In genomic region chr1:154855186-154855585, GRCh38 we compare ENCODE assay signal across 24 cellular contexts. TPM values are rescaled to one million over a fixed set of nuclear protein-coding genes. Genes with fewer than 3 reads are reported as not detected.
A peak's percentile ranks its signal among the peaks of the same experiment; 100 is the strongest.
DNase-seq lines count a peak whose midpoint lies in the region; ATAC-seq, FAIRE-seq and TF ChIP-seq lines count a peak whose summit lies in the region.
"Had no signal": no experiment of that assay in that cellular context is flagged by ENCODE, and none has a peak within 500 bp of the region (broad histone marks: within the 10 kb centered on the region; RNA-seq: fewer than 3 reads in every experiment).

No MANE protein-coding gene starts in this region.

- H3K4me1 Mint-ChIP-seq in stimulated activated effector memory CD8-positive, alpha-beta T cell treated with anti-CD3 and anti-CD28 coated beads, Interleukin-12 subunit alpha, Interleukin-12 subunit beta, amount 100 ng/mL, for 72 hours, result peaks cover 29% of the 10 kb centered on the region

- H3K79me2 ChIP-seq in OCI-LY1 (ENCODE audit: insufficient read depth, low read length) (peaks cover 46% of the 10 kb centered on the region), osteoblast (ENCODE audit: insufficient read depth, low read length) (no peaks in the 10 kb centered on the region)

- DNase-seq in HT1080 (ENCODE audit: low read depth) (peak; percentile 16), bronchial epithelial cell (ENCODE audit: low read depth) (peak; percentile 47), lower leg skin (ENCODE audit: low spot score in 2 of 2) (no peak), osteoblast (ENCODE audit: insufficient read length, low spot score, missing footprints) (no peak), caudate nucleus (lab: John Stamatoyannopoulos, UW) (no peak)
- DNase-seq in stimulated activated effector memory CD8-positive, alpha-beta T cell treated with anti-CD3 and anti-CD28 coated beads, Interleukin-12 subunit alpha, Interleukin-12 subunit beta, amount 100 ng/mL, for 72 hours (ENCODE audit: low spot score in 2 of 2), result no peak
- DNase-seq: AML-193; CD4-positive, alpha-beta T cell; Kasumi-1; NCI-H1436; NCI-H187; NCI-H2081 treated with DMSO at 0.1 percent for 48 hours; NCI-H526 treated with DMSO at 0.1 percent for 48 hours; OCI-M1; SK-N-SH; SW 1271 had no signal

- H4K20me1 ChIP-seq in OCI-LY1 (ENCODE audit: insufficient read depth, low read length) (no peaks in the 10 kb centered on the region), osteoblast (ENCODE audit: insufficient read depth, low read length) (no peaks in the 10 kb centered on the region)
- H4K20me1 ChIP-seq: BLaER1 treated with 17β-estradiol and CSF1 and Interleukin-3, amounts not matched to agents 10 nM and 100 nM had no signal

- H3K36me3 ChIP-seq in OCI-LY1 (ENCODE audit: insufficient read depth, low read length) (peaks cover 20% of the 10 kb centered on the region), bronchial epithelial cell (ENCODE audit: control insufficient read depth, insufficient read depth, low read length) (no peaks in the 10 kb centered on the region), osteoblast (ENCODE audit: insufficient read depth, low read length) (no peaks in the 10 kb centered on the region)
- H3K36me3 ChIP-seq: BLaER1 treated with 17β-estradiol and CSF1 and Interleukin-3, amounts not matched to agents 10 nM and 100 nM had no signal

- no peak for FAIRE-seq in bronchial epithelial cell (lab: Jason Lieb, UNC)
- FAIRE-seq: A549, D721Med, G401.6, H54, RCC 7860 had no signal

- H3K27me3 ChIP-seq in OCI-LY1 (ENCODE audit: insufficient read depth, low read length), result no peaks in the 10 kb centered on the region
- H3K27me3 ChIP-seq in bronchial epithelial cell (ENCODE audit: control insufficient read depth, insufficient read depth, low read length), result peaks cover 1% of the 10 kb centered on the region
- H3K27me3 ChIP-seq in osteoblast (ENCODE audit: insufficient read depth, low read length), result no peaks in the 10 kb centered on the region
- H3K27me3 ChIP-seq: BLaER1 treated with 17β-estradiol and CSF1 and Interleukin-3, amounts not matched to agents 10 nM and 100 nM had no signal

- H3K36me3 Mint-ChIP-seq in stimulated activated effector memory CD8-positive, alpha-beta T cell treated with anti-CD3 and anti-CD28 coated beads, Interleukin-12 subunit alpha, Interleukin-12 subunit beta, amount 100 ng/mL, for 72 hours, result peaks cover under 1% of the 10 kb centered on the region

- H3K4me3 ChIP-seq in OCI-LY1 (ENCODE audit: low read depth, low read length, poor library complexity, severe bottlenecking) (no peak overlapping the region), bronchial epithelial cell (ENCODE audit: low read depth, low read length) (no peak overlapping the region), lower leg skin (ENCODE audit: low read depth, poor library complexity, severe bottlenecking) (no peak overlapping the region), osteoblast (ENCODE audit: insufficient read depth, low read length) (no peak overlapping the region)
- H3K4me3 ChIP-seq: A549; BLaER1 treated with 17β-estradiol and CSF1 and Interleukin-3, amounts not matched to agents 10 nM and 100 nM had no signal

- H3K9me2 ChIP-seq in OCI-LY1 (ENCODE audit: low read depth, low read length), result no peaks in the 10 kb centered on the region
- H3K9me2 ChIP-seq: SK-N-SH had no signal

- no peak overlapping the region for H3K27ac ChIP-seq in OCI-LY1 (ENCODE audit: low read depth, low read length, poor library complexity, severe bottlenecking)
- no peak overlapping the region for H3K27ac ChIP-seq in osteoblast (ENCODE audit: low read depth, low read length)
- no peak overlapping the region for H3K27ac ChIP-seq in caudate nucleus (ENCODE audit: low read depth, low read length)
- H3K27ac ChIP-seq: A549; BLaER1 treated with 17β-estradiol and CSF1 and Interleukin-3, amounts not matched to agents 10 nM and 100 nM; HL-60 had no signal

- H3K4me3 Mint-ChIP-seq in stimulated activated effector memory CD8-positive, alpha-beta T cell treated with anti-CD3 and anti-CD28 coated beads, Interleukin-12 subunit alpha, Interleukin-12 subunit beta, amount 100 ng/mL, for 72 hours, result no peak overlapping the region
- H3K4me3 Mint-ChIP-seq: CD4-positive, alpha-beta T cell had no signal

- no peak overlapping the region for H3K27ac Mint-ChIP-seq in stimulated activated effector memory CD8-positive, alpha-beta T cell treated with anti-CD3 and anti-CD28 coated beads, Interleukin-12 subunit alpha, Interleukin-12 subunit beta, amount 100 ng/mL, for 72 hours
- H3K27ac Mint-ChIP-seq: CD4-positive, alpha-beta T cell had no signal

- no peaks in the 10 kb centered on the region for H3K9me3 Mint-ChIP-seq in stimulated activated effector memory CD8-positive, alpha-beta T cell treated with anti-CD3 and anti-CD28 coated beads, Interleukin-12 subunit alpha, Interleukin-12 subunit beta, amount 100 ng/mL, for 72 hours
- H3K9me3 Mint-ChIP-seq: CD4-positive, alpha-beta T cell had no signal

- H3K4me1 ChIP-seq in OCI-LY1 (ENCODE audit: insufficient read depth, low read length, severe bottlenecking) (peaks cover 48% of the 10 kb centered on the region), osteoblast (ENCODE audit: insufficient read depth, low read length) (no peaks in the 10 kb centered on the region)
- H3K4me1 ChIP-seq: A549 had no signal

- peak; percentile 31 for ATAC-seq in stimulated activated effector memory CD8-positive, alpha-beta T cell treated with anti-CD3 and anti-CD28 coated beads, Interleukin-12 subunit alpha, Interleukin-12 subunit beta, amount 100 ng/mL, for 72 hours
- ATAC-seq: A549 had no signal

- no peaks in the 10 kb centered on the region for H3F3A ChIP-seq in OCI-LY1 (ENCODE audit: insufficient read depth, low read length)

- no peak overlapping the region for H2AFZ ChIP-seq in OCI-LY1 (ENCODE audit: low read length)
- H2AFZ ChIP-seq in osteoblast (ENCODE audit: low read length), result no peak overlapping the region

- peak overlapping the region; percentile 94; the same call in 1 of the 2 replicates for H3K4me2 ChIP-seq in OCI-LY1 (ENCODE audit: low read length)
- H3K4me2 ChIP-seq in osteoblast (ENCODE audit: insufficient read depth, low read length), result no peak overlapping the region
- H3K4me2 ChIP-seq: A549; BLaER1 treated with 17β-estradiol and CSF1 and Interleukin-3, amounts not matched to agents 10 nM and 100 nM; SK-N-SH had no signal

- intact Hi-C loops in lower leg skin (cut with DNase I; ENCODE audit: low total_unique reads), result no loop called here

- H3K9ac ChIP-seq in OCI-LY1 (ENCODE audit: low read length), result no peak overlapping the region
- H3K9ac ChIP-seq: BLaER1 treated with 17β-estradiol and CSF1 and Interleukin-3, amounts not matched to agents 10 nM and 100 nM; SK-N-SH had no signal

- no peak for TF ChIP-seq CTCF in OCI-LY1 (IDR thresholded peaks at IDR 0.05; ENCODE audit: low read length)
- no peak for TF ChIP-seq CTCF in bronchial epithelial cell (IDR thresholded peaks at IDR 0.05; ENCODE audit: insufficient read depth, low read length, severe bottlenecking)
- no peak for TF ChIP-seq CTCF in lower leg skin (IDR thresholded peaks at IDR 0.05)
- TF ChIP-seq CTCF in osteoblast (IDR thresholded peaks at IDR 0.05; ENCODE audit: extremely low read depth, low read depth, low read length), result no peak

- H3K9me3 ChIP-seq in OCI-LY1 (ENCODE audit: low read length) (no peaks in the 10 kb centered on the region), osteoblast (ENCODE audit: low read depth, low read length) (no peaks in the 10 kb centered on the region)
- H3K9me3 ChIP-seq: A549; BLaER1 treated with 17β-estradiol and CSF1 and Interleukin-3, amounts not matched to agents 10 nM and 100 nM; SK-N-SH had no signal

- TF ChIP-seq POLR2A in lower leg skin (IDR thresholded peaks at IDR 0.05), result no peak

RNA-seq across cellular contexts. Expression of gene KCNN3, which starts 14.9 kb away (rescaled TPM):
- total RNA-seq in HT1080 (2014; rRNA removed; shearing (Covaris generic)), result 0.20 and 0.34 TPM in 2 replicates
- 0.33 and 1.3 TPM in 2 replicates for polyA plus RNA-seq in HT1080 (2015; cell fraction: cytosol; rRNA removed)
- polyA plus RNA-seq in HT1080 (2015; cell fraction: nucleus; rRNA removed), result 0.42 and 0.45 TPM in 2 replicates
- total RNA-seq in bronchial epithelial cell (under 0.01 TPM in 1 of 2 replicates, not detected in the other), lower leg skin (1 to 10 TPM in 1 of 4 donors, under 1 TPM in 3; 0.13 to 2.1 (median 0.36) TPM), osteoblast (under 0.01 TPM in 2 replicates)
- total RNA-seq: CD4-positive, alpha-beta T cell had no signal

Comparison
In these comparisons a context has a peak if more than half of its experiments do, and no peak if none do; other contexts are left out.
1. DNase-seq: peak in HT1080 (single experiment) and bronchial epithelial cell (single experiment); none in stimulated activated effector memory CD8-positive, alpha-beta T cell treated with anti-CD3 and anti-CD28 coated beads, Interleukin-12 subunit alpha, Interleukin-12 subunit beta, amount 100 ng/mL, for 72 hours (0 of 2), lower leg skin (0 of 2), osteoblast (single experiment) and caudate nucleus (0 of 61).